10 cellular contexts compared by ENCODE assay signal in the genomic region with DNA sequence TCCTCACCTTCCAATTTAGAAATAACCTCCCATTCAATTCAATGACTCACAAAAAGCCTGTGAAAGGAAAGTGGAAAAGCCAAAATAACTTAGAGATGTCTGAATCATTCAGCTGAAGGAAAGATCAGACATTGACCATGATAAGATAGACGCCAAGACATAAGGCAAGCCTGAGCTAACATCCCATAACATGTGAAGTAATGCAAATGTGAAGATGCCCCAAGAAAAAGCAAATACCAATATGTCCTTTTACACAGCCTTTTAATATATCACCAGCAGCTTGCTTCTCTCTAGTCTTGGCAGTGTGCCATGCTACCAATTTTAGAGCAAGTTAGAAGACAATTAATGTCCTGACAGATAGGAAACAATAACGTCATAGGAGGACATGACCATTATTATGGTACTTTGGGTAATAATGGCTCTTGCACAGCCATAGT. TPM values are rescaled to one million over a fixed set of nuclear protein-coding genes. Genes with fewer than 3 reads are reported as not detected.
DNase-seq lines count a peak whose midpoint lies in the region; ATAC-seq and TF ChIP-seq lines count a peak whose summit lies in the region.
"Had no signal": no experiment of that assay in that cellular context is flagged by ENCODE, and none has a peak within 500 bp of the region (broad histone marks: within the 10 kb centered on the region; RNA-seq: fewer than 3 reads in every experiment).

No MANE protein-coding gene starts in this region.

- no peaks in the 10 kb centered on the region for H3K27me3 Mint-ChIP-seq in IgD-negative memory B cell
- no peaks in the 10 kb centered on the region for H3K27me3 Mint-ChIP-seq in activated T-helper 1 cell treated with anti-CD3 and anti-CD28 coated beads, Interleukin-12 subunit alpha, Interleukin-12 subunit beta, Interleukin-2, Interleukin-4 antibody, amounts not matched to agents 30 ng/mL and 10 ng/mL and 1 ng/mL, durations not matched to agents 14 hours and 24 hours and 36 hours (ENCODE audit: insufficient read depth)

- ATAC-seq in GM18498 (IDR thresholded peaks at IDR 0.05; ENCODE audit: unreplicated experiment) = no peak
- no peak for ATAC-seq in omental fat pad (ENCODE audit: low FRiP score)

- H3K9ac ChIP-seq in BLaER1 treated with 17β-estradiol and CSF1 and Interleukin-3, amounts not matched to agents 10 nM and 100 nM = peak overlapping the region in 3 of 11 experiments; percentile 47 to 80 (median 77); a peak in 5 of 22 replicates

- TF ChIP-seq CTCF in omental fat pad (IDR thresholded peaks at IDR 0.05) = no peak

- H3K4me1 Mint-ChIP-seq in IgD-negative memory B cell = peaks cover 33 to 47% (median 35%) of the 10 kb centered on the region in 3 donors
- peaks cover 66% of the 10 kb centered on the region for H3K4me1 Mint-ChIP-seq in activated T-helper 1 cell treated with anti-CD3 and anti-CD28 coated beads, Interleukin-12 subunit alpha, Interleukin-12 subunit beta, Interleukin-2, Interleukin-4 antibody, amounts not matched to agents 30 ng/mL and 10 ng/mL and 1 ng/mL, durations not matched to agents 14 hours and 24 hours and 36 hours (ENCODE audit: low read depth)

- no peaks in the 10 kb centered on the region for H3K27me3 ChIP-seq in BLaER1 treated with 17β-estradiol and CSF1 and Interleukin-3, amounts not matched to agents 10 nM and 100 nM

- no peak for DNase-seq in activated T-helper 1 cell treated with anti-CD3 and anti-CD28 coated beads, Interleukin-12 subunit alpha, Interleukin-12 subunit beta, Interleukin-2, Interleukin-4 antibody, amounts not matched to agents 30 ng/mL and 10 ng/mL and 1 ng/mL, durations not matched to agents 14 hours and 24 hours and 36 hours (ENCODE audit: low spot score)
- DNase-seq in kidney tubule cell (ENCODE audit: low spot score) = peak; percentile 54
- no peak for DNase-seq in iPS-NIHi7 (ENCODE audit: extremely low spot score)
- DNase-seq in NCI-H2029 (lab: John Stamatoyannopoulos, UW) = no peak
- no peak for DNase-seq in omental fat pad (ENCODE audit: low spot score)
- DNase-seq: central memory CD4-positive, alpha-beta T cell had no signal

- no peaks in the 10 kb centered on the region for H3K36me3 ChIP-seq in BLaER1 treated with 17β-estradiol and CSF1 and Interleukin-3, amounts not matched to agents 10 nM and 100 nM
- H3K36me3 ChIP-seq: HAP-1 had no signal

- H3K27ac ChIP-seq in BLaER1 treated with 17β-estradiol and CSF1 and Interleukin-3, amounts not matched to agents 10 nM and 100 nM = peak overlapping the region in 6 of 11 experiments; percentile 25 to 88 (median 81); a peak in 10 of 22 replicates

- H3K4me2 ChIP-seq in BLaER1 treated with 17β-estradiol and CSF1 and Interleukin-3, amounts not matched to agents 10 nM and 100 nM = peak overlapping the region in 7 of 11 experiments; percentile 82 to 97 (median 89); a peak in 13 of 22 replicates

- intact Hi-C loops in activated T-helper 1 cell treated with anti-CD3 and anti-CD28 coated beads, Interleukin-12 subunit alpha, Interleukin-12 subunit beta, Interleukin-2, Interleukin-4 antibody, amounts not matched to agents 30 ng/mL and 10 ng/mL and 1 ng/mL, durations not matched to agents 14 hours and 24 hours and 36 hours (cut with micrococcal nuclease) = no loop called here

- H3K4me1 ChIP-seq in BLaER1 treated with 17β-estradiol and CSF1 and Interleukin-3, amounts not matched to agents 10 nM and 100 nM = peaks cover 45 to 82% (median 77%) of the 10 kb centered on the region in 10 experiments

- H3K4me3 Mint-ChIP-seq in IgD-negative memory B cell = peak overlapping the region in 3 of 4 donors; percentile 39 to 69 (median 47)
- H3K4me3 Mint-ChIP-seq in activated T-helper 1 cell treated with anti-CD3 and anti-CD28 coated beads, Interleukin-12 subunit alpha, Interleukin-12 subunit beta, Interleukin-2, Interleukin-4 antibody, amounts not matched to agents 30 ng/mL and 10 ng/mL and 1 ng/mL, durations not matched to agents 14 hours and 24 hours and 36 hours = no peak overlapping the region

- no peaks in the 10 kb centered on the region for H3K9me3 Mint-ChIP-seq in IgD-negative memory B cell
- H3K9me3 Mint-ChIP-seq in activated T-helper 1 cell treated with anti-CD3 and anti-CD28 coated beads, Interleukin-12 subunit alpha, Interleukin-12 subunit beta, Interleukin-2, Interleukin-4 antibody, amounts not matched to agents 30 ng/mL and 10 ng/mL and 1 ng/mL, durations not matched to agents 14 hours and 24 hours and 36 hours = no peaks in the 10 kb centered on the region

- peaks cover 5 to 24% (median 17%) of the 10 kb centered on the region in 11 experiments; a peak in 18 of 22 replicates for H4K20me1 ChIP-seq in BLaER1 treated with 17β-estradiol and CSF1 and Interleukin-3, amounts not matched to agents 10 nM and 100 nM

- peaks cover 4% of the 10 kb centered on the region for H3K36me3 Mint-ChIP-seq in IgD-negative memory B cell
- H3K36me3 Mint-ChIP-seq in activated T-helper 1 cell treated with anti-CD3 and anti-CD28 coated beads, Interleukin-12 subunit alpha, Interleukin-12 subunit beta, Interleukin-2, Interleukin-4 antibody, amounts not matched to agents 30 ng/mL and 10 ng/mL and 1 ng/mL, durations not matched to agents 14 hours and 24 hours and 36 hours (ENCODE audit: low read depth) = peaks cover 3% of the 10 kb centered on the region

- no peak overlapping the region for H3K27ac Mint-ChIP-seq in IgD-negative memory B cell
- H3K27ac Mint-ChIP-seq in activated T-helper 1 cell treated with anti-CD3 and anti-CD28 coated beads, Interleukin-12 subunit alpha, Interleukin-12 subunit beta, Interleukin-2, Interleukin-4 antibody, amounts not matched to agents 30 ng/mL and 10 ng/mL and 1 ng/mL, durations not matched to agents 14 hours and 24 hours and 36 hours = peak overlapping the region; percentile 15

- H3K4me3 ChIP-seq in BLaER1 treated with 17β-estradiol and CSF1 and Interleukin-3, amounts not matched to agents 10 nM and 100 nM = peak overlapping the region in 4 of 10 experiments; percentile 45 to 97 (median 82); a peak in 8 of 20 replicates
- H3K4me3 ChIP-seq: HAP-1 had no signal

- no peaks in the 10 kb centered on the region; a peak in 1 of 22 replicates for H3K9me3 ChIP-seq in BLaER1 treated with 17β-estradiol and CSF1 and Interleukin-3, amounts not matched to agents 10 nM and 100 nM (replicated peaks in 1 of 11)
- H3K9me3 ChIP-seq: HAP-1 had no signal

RNA-seq across cellular contexts. Expression of gene NUMB, which starts 2.4 kb away (rescaled TPM):
- 58.3 TPM for polyA plus RNA-seq in IgD-negative memory B cell
- 49.6 and 53.4 TPM in 2 replicates for total RNA-seq in activated T-helper 1 cell treated with anti-CD3 and anti-CD28 coated beads, Interleukin-12 subunit alpha, Interleukin-12 subunit beta, Interleukin-2, Interleukin-4 antibody, amounts not matched to agents 30 ng/mL and 10 ng/mL and 1 ng/mL, durations not matched to agents 14 hours and 24 hours and 36 hours
- total RNA-seq in omental fat pad = 10 to 100 TPM; 48.2 to 95.4 (median 62.8) TPM

RNA-seq across cellular contexts. Expression of gene RIOX1, which starts 30.0 kb away (rescaled TPM):
- polyA plus RNA-seq in IgD-negative memory B cell = 20.8 TPM
- total RNA-seq in activated T-helper 1 cell treated with anti-CD3 and anti-CD28 coated beads, Interleukin-12 subunit alpha, Interleukin-12 subunit beta, Interleukin-2, Interleukin-4 antibody, amounts not matched to agents 30 ng/mL and 10 ng/mL and 1 ng/mL, durations not matched to agents 14 hours and 24 hours and 36 hours = 26.7 and 26.9 TPM in 2 replicates
- total RNA-seq in omental fat pad = 10 to 100 TPM; 12.3 to 21.1 (median 13.5) TPM
